ENCODE assay signal across 25 cellular contexts in the genomic region with DNA sequence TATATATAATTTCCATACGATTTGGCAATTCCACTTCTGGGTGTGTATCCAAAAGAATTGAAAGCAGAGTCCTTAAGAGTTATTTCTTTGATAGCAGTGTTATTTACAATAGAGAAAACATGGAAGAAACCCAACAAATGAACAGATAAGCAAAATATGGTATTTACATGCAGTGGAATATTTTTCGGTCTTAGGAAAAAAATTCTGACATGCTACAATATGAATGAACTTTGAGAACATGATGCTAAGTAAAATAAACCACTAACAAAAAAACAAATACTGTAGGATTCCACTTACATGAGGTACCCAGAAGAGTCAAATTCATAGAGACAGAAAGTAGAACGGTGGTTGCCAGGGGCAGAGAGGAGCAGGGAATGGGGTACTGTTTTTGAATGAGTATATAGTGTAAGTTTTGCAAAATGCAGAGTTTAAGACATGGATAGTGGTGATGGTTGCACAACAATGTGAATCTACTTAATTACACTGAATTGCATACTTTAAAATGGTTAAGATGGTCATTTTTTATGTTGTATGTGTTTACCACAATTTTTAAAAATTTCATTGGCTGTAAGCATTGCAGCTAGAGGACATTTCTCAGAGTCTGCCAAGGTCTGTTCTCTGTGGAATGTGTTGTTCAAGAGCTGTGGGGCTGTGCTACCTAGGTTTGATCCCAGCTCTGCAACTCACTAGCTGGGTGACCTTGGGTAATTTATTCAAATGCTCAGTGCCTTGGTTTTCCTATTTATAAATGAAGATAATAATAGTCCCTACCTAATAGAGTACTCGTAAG.
"Had no signal": no experiment of that assay in that cellular context is flagged by ENCODE, and none has a peak within 500 bp of the region (broad histone marks: within the 10 kb centered on the region; RNA-seq: fewer than 3 reads in every experiment).

No MANE protein-coding gene starts in this region.

- H3K4me1 ChIP-seq: colonic mucosa had no signal

- H3K36me3 ChIP-seq: colonic mucosa had no signal

- H3K9me3 ChIP-seq: colonic mucosa had no signal

- ATAC-seq: activated CD4-positive, alpha-beta T cell treated with anti-CD3 and anti-CD28 coated beads for 36 hours; activated CD8-positive, alpha-beta memory T cell treated with anti-CD3 and anti-CD28 coated beads, Interleukin-2, amount 10 ng/mL, durations not matched to agents 7 days and 5 days; activated CD8-positive, alpha-beta T cell treated with anti-CD3 and anti-CD28 coated beads, Interleukin-2, amount 10 ng/mL, durations not matched to agents 7 days and 5 days; activated naive CD8-positive, alpha-beta T cell treated with anti-CD3 and anti-CD28 coated beads, Interleukin-2, amount 50 U/mL, for 24 hours; esophagus mucosa had no signal

- H3K27me3 ChIP-seq: colonic mucosa had no signal

- H3K27ac ChIP-seq: colonic mucosa, dorsolateral prefrontal cortex had no signal

- DNase-seq: activated CD4-positive, alpha-beta memory T cell treated with anti-CD3 and anti-CD28 coated beads for 36 hours; activated CD4-positive, alpha-beta T cell treated with anti-CD3 and anti-CD28 coated beads for 36 hours; activated CD4-positive, alpha-beta T cell treated with anti-CD3 and anti-CD28 coated beads, Interleukin-2, amount 10 ng/mL, durations not matched to agents 24 days and 14 days; activated CD4-positive, CD25-positive, alpha-beta regulatory T cell; activated CD4-positive, CD25-positive, alpha-beta regulatory T cell treated with anti-CD3 and anti-CD28 coated beads, Interleukin-2, amount 50 U/mL, for 72 hours; activated CD8-positive, alpha-beta memory T cell treated with anti-CD3 and anti-CD28 coated beads, Interleukin-2, amount 10 ng/mL, durations not matched to agents 7 days and 5 days; activated CD8-positive, alpha-beta memory T cell treated with anti-CD3 and anti-CD28 coated beads, Interleukin-2, amount 50 U/mL, for 4 hours; activated CD8-positive, alpha-beta T cell treated with anti-CD3 and anti-CD28 coated beads, Interleukin-2, amount 10 ng/mL, durations not matched to agents 7 days and 5 days; activated effector memory CD4-positive, alpha-beta T cell treated with anti-CD3 and anti-CD28 coated beads, Interleukin-2, amount 50 U/mL, for 16 hours; activated naive CD4-positive, alpha-beta T cell treated with anti-CD3 and anti-CD28 coated beads for 36 hours; activated naive CD8-positive, alpha-beta T cell treated with anti-CD3 and anti-CD28 coated beads for 36 hours; activated naive CD8-positive, alpha-beta T cell treated with anti-CD3 and anti-CD28 coated beads, Interleukin-2, amount 50 U/mL, for 24 hours; activated T-cell treated with anti-CD3 and anti-CD28 coated beads, Interleukin-2, amount 50 U/mL, for 1 hour; activated T-cell treated with anti-CD3 and anti-CD28 coated beads, Interleukin-2, amount 50 U/mL, for 48 hours; anterior cingulate cortex; central memory CD4-positive, alpha-beta T cell; cerebellar nuclear complex; colonic mucosa; dorsolateral prefrontal cortex; effector memory CD4-positive, alpha-beta T cell; endodermal cell; foreskin fibroblast; head of caudate nucleus; T-helper 2 cell had no signal

- H3K4me3 ChIP-seq: colonic mucosa, dorsolateral prefrontal cortex had no signal
